ENCODE assay signal across 9 cellular contexts in the genomic region with DNA sequence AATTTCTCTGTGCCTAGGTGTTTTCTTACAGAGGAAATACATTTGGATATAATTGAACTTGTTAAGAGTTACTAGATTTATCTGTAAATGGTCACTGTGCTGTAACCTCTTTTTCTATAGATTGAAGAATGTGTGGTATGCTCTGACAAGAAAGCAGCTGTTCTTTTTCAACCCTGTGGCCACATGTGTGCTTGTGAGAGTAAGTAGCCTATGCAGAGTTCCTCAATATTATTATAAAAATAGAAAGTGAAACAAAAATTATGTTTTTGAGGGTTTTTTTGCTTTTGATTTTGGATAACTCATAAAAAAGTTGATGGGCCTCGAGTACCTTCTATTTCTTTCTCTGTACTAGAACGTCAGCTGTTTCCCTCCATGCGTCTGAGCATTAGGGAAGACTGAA.
DNase-seq lines count a peak whose midpoint lies in the region; ATAC-seq and TF ChIP-seq lines count a peak whose summit lies in the region.
"Had no signal": no experiment of that assay in that cellular context is flagged by ENCODE, and none has a peak within 500 bp of the region (broad histone marks: within the 10 kb centered on the region; RNA-seq: fewer than 3 reads in every experiment).

No MANE protein-coding gene starts in this region.

- DNase-seq in iris pigment epithelial cell (ENCODE audit: low read depth) (peak; percentile 51), HCEC 1CT (no peak), HK-2 (ENCODE audit: unreplicated experiment) (no peak), breast epithelium (ENCODE audit: low spot score in 2 of 2) (no peak), kidney tubule cell (ENCODE audit: low spot score) (no peak)
- DNase-seq: heart right ventricle had no signal

- no peaks in the 10 kb centered on the region for H3K9me3 ChIP-seq in breast epithelium
- H3K9me3 ChIP-seq: heart right ventricle had no signal

- H3K36me3 ChIP-seq in breast epithelium, result peaks cover 10% of the 10 kb centered on the region

- intact Hi-C loops in breast epithelium (cut with DNase I; ENCODE audit: low total_unique reads), result no loop called here

- no peak for TF ChIP-seq POLR2A in breast epithelium (IDR thresholded peaks at IDR 0.05)

- no peaks in the 10 kb centered on the region for H3K4me1 ChIP-seq in breast epithelium

- no peak for TF ChIP-seq CTCF in breast epithelium (IDR thresholded peaks at IDR 0.05)

- no peaks in the 10 kb centered on the region for H3K27me3 ChIP-seq in breast epithelium
- H3K27me3 ChIP-seq: heart right ventricle had no signal

- no peak overlapping the region for H3K27ac ChIP-seq in breast epithelium

- no peak overlapping the region for H3K4me3 ChIP-seq in breast epithelium
- H3K4me3 ChIP-seq: heart right ventricle had no signal

- peak; percentile 86 for ATAC-seq in GM18508 (IDR thresholded peaks at IDR 0.05; ENCODE audit: insufficient read depth, unreplicated experiment)
- peak; percentile 92 for ATAC-seq in GM21526 (IDR thresholded peaks at IDR 0.05; ENCODE audit: low FRiP score, unreplicated experiment)
- peak; percentile 95 for ATAC-seq in HG03460 (IDR thresholded peaks at IDR 0.05; ENCODE audit: unreplicated experiment)
- ATAC-seq: heart right ventricle had no signal
